In genomic region chr10:121167534-121168243, GRCh38 we compare ENCODE assay signal across 26 cellular contexts.
DNase-seq lines count a peak whose midpoint lies in the region; TF ChIP-seq lines count a peak whose summit lies in the region.
"Had no signal": no experiment of that assay in that cellular context is flagged by ENCODE, and none has a peak within 500 bp of the region (broad histone marks: within the 10 kb centered on the region; RNA-seq: fewer than 3 reads in every experiment).

No MANE protein-coding gene starts in this region.

- DNase-seq in COLO668 (lab: John Stamatoyannopoulos, UW; ENCODE audit: unreplicated experiment) (peak; percentile 77), NCI-H510A treated with DMSO at 0.1 percent for 48 hours (lab: John Stamatoyannopoulos, UW) (peak; percentile 72), epithelial cell of esophagus (ENCODE audit: low read depth) (peak; percentile 73), NCI-H526 treated with DMSO at 0.1 percent for 48 hours (lab: John Stamatoyannopoulos, UW) (no peak), kidney tubule cell (ENCODE audit: low spot score) (no peak), NCI-H1436 treated with DMSO at 0.1 percent for 48 hours (lab: John Stamatoyannopoulos, UW) (no peak)
- DNase-seq: activated CD4-positive, alpha-beta memory T cell treated with anti-CD3 and anti-CD28 coated beads for 36 hours; activated CD4-positive, CD25-positive, alpha-beta regulatory T cell treated with anti-CD3 and anti-CD28 coated beads, Interleukin-2, amount 50 U/mL, for 72 hours; activated T-cell treated with anti-CD3 and anti-CD28 coated beads, Interleukin-2, amount 50 U/mL, for 72 hours; BE2C; CD8-positive, alpha-beta T cell; foreskin melanocyte; heart left ventricle; KG1; kidney glomerular epithelial cell; lower lobe of right lung; NCI-H1694; psoas muscle; SHP77; stimulated activated CD4-positive, alpha-beta T cell treated with anti-CD3 and anti-CD28 coated beads, Interleukin-12 subunit alpha, Interleukin-12 subunit beta, amount 100 ng/mL, for 4 hours; stimulated activated CD4-positive, alpha-beta T cell treated with anti-CD3 and anti-CD28 coated beads, Interleukin-2, amount 100 ng/mL, for 48 hours; stomach; thyroid gland had no signal

- H3K4me3 ChIP-seq in epithelial cell of esophagus (ENCODE audit: low read length): no peak overlapping the region
- H3K4me3 ChIP-seq: esophagus muscularis mucosa, GM12878, heart left ventricle, lower lobe of right lung, psoas muscle, stomach, thyroid gland had no signal

- TF ChIP-seq CTCF in epithelial cell of esophagus (IDR thresholded peaks at IDR 0.05; ENCODE audit: insufficient read depth, low read depth, low read length, missing control alignments): no peak

- TF ChIP-seq EP300 in Ishikawa (IDR thresholded peaks at IDR 0.05; ENCODE audit: borderline replicate concordance): no peak

- TF ChIP-seq RAD21 in Ishikawa (IDR thresholded peaks at IDR 0.05; ENCODE audit: low read depth): no peak

TF ChIP-seq in Ishikawa, 13 proteins besides CTCF, POLR2A, EP300 and RAD21:
- TF ChIP-seq MAX (IDR thresholded peaks at IDR 0.05): no peak
- TF ChIP-seq TEAD4 (IDR thresholded peaks at IDR 0.05): peak; percentile 53; the same call in 1 of the 2 replicates

Comparison
In these comparisons a context has a peak if more than half of its experiments do, and no peak if none do; other contexts are left out.
1. DNase-seq: peak in COLO668 (single experiment), NCI-H510A treated with DMSO at 0.1 percent for 48 hours (single experiment) and epithelial cell of esophagus (single experiment); none in NCI-H526 treated with DMSO at 0.1 percent for 48 hours (single experiment), kidney tubule cell (single experiment) and NCI-H1436 treated with DMSO at 0.1 percent for 48 hours (single experiment).